Comparison of ENCODE assay signal across 1 cellular context in genomic region chr1:6437017-6437700, GRCh38.
DNase-seq lines count a peak whose midpoint lies in the region.

No MANE protein-coding gene starts in this region.

- peak; percentile 46 for DNase-seq in SW480 (ENCODE audit: low spot score)
